1 cellular context compared by ENCODE assay signal in the genomic region with DNA sequence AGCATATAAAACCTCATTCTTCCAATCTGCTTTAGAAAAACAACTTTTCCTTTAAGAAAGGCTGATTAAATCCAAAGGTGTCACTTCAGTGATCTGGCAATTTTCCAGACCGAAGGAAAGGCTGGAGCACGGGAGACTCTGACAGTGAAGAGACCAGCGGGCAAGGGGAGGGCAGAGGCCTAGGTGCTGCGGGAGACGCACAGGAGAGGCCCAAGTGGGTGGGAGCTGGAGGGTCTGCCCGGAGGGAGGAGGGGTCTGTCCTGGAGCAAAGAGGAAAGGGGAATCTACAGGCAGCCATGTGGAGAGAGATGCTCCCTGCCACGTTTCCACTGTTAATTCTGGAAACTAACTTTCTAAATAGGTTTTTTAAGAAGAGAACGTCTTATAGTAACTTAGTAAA.
TF ChIP-seq lines count a peak whose summit lies in the region.

No MANE protein-coding gene starts in this region.

TF ChIP-seq in GM23338, 12 proteins besides CTCF, POLR2A, EP300 and RAD21 (continued from another document):
- TF ChIP-seq ZNF462 (CRISPR knock-in tag; IDR thresholded peaks at IDR 0.05) = no peak
- no peak for TF ChIP-seq NANOG (IDR thresholded peaks at IDR 0.05; ENCODE audit: borderline replicate concordance)
- no peak for TF ChIP-seq CREB1 (CRISPR knock-in tag; IDR thresholded peaks at IDR 0.05; ENCODE audit: low read depth)
- no peak for TF ChIP-seq EZH2 (IDR thresholded peaks at IDR 0.05; ENCODE audit: low read depth, unreplicated experiment)
- TF ChIP-seq ZNF114 (CRISPR knock-in tag; IDR thresholded peaks at IDR 0.05) = no peak
- TF ChIP-seq, protein P1, sequence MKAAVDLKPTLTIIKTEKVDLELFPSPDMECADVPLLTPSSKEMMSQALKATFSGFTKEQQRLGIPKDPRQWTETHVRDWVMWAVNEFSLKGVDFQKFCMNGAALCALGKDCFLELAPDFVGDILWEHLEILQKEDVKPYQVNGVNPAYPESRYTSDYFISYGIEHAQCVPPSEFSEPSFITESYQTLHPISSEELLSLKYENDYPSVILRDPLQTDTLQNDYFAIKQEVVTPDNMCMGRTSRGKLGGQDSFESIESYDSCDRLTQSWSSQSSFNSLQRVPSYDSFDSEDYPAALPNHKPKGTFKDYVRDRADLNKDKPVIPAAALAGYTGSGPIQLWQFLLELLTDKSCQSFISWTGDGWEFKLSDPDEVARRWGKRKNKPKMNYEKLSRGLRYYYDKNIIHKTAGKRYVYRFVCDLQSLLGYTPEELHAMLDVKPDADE (IDR thresholded peaks at IDR 0.05) = no peak
- TF ChIP-seq POLR2AphosphoS5 (IDR thresholded peaks at IDR 0.05; ENCODE audit: low read depth) = no peak
- no peak for TF ChIP-seq REST (IDR thresholded peaks at IDR 0.05; ENCODE audit: unreplicated experiment)
- TF ChIP-seq STAT1 (IDR thresholded peaks at IDR 0.05; ENCODE audit: unreplicated experiment) = no peak
